8 cellular contexts compared by ENCODE assay signal in the genomic region with DNA sequence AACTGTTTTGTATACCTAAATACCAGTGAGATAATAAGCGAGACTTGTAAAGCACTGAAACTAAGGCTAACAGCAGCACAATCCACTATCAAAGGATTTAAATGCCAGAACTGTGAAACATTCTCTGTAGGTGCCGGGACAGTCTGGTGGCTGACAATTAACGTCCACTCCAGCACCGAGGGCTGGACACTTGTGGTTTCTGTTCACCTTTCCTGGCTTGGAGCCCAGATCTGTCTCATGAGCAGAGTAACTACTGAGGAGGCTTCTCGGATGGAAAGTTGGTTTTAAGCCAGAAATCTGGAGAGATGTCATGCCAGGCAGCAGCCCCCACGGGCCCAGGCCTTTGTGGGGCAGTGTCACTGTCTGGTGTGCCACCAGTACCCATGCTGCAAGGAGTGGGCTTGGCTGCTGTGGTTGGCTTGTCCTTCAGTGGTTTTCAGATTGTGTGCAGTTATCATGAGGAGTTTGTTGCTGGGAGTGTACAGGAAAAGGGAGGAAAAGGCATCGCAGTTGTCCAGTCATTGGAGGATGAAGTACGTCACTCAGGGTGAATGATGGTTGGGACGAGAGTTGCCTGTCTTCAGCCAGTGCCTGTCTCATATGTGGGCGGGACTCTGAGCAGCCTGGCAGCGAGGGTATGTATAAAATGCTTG. TPM values are rescaled to one million over a fixed set of nuclear protein-coding genes. Genes with fewer than 3 reads are reported as not detected.
DNase-seq lines count a peak whose midpoint lies in the region; ATAC-seq and TF ChIP-seq lines count a peak whose summit lies in the region.
"Had no signal": no experiment of that assay in that cellular context is flagged by ENCODE, and none has a peak within 500 bp of the region (broad histone marks: within the 10 kb centered on the region; RNA-seq: fewer than 3 reads in every experiment).

No MANE protein-coding gene starts in this region.

- H3K4me1 Mint-ChIP-seq in glutamatergic neuron (ENCODE audit: low read depth, unreplicated experiment) = peaks cover 16% of the 10 kb centered on the region
- peaks cover 4 to 11% of the 10 kb centered on the region in 2 donors for H3K4me1 Mint-ChIP-seq in stimulated activated naive B cell treated with anti-CD40 and anti-IgM and Interleukin-4, amounts not matched to agents 10 μg/mL and 1 μg/mL and 100 μg/mL, for 72 hours
- H3K4me1 Mint-ChIP-seq in effector memory CD8-positive, alpha-beta T cell (ENCODE audit: low read depth in 2 of 2) = peaks cover 0 to 3% of the 10 kb centered on the region in 2 donors
- H3K4me1 Mint-ChIP-seq: activated CD8-positive, alpha-beta memory T cell treated with anti-CD3 and anti-CD28 coated beads, Interleukin-2, amount 10 ng/mL, durations not matched to agents 7 days and 5 days had no signal

- DNase-seq in HT-29 (ENCODE audit: low spot score) = peak; percentile 89
- DNase-seq in SHP77 (lab: John Stamatoyannopoulos, UW) = peak; percentile 48 to 57
- no peak for DNase-seq in glutamatergic neuron
- DNase-seq in stimulated activated naive B cell treated with anti-CD40 and anti-IgM and Interleukin-4, amounts not matched to agents 10 μg/mL and 1 μg/mL and 100 μg/mL, for 72 hours = no peak
- no peak for DNase-seq in erythroblast (lab: John Stamatoyannopoulos, UW)
- DNase-seq in NCI-H774 (lab: John Stamatoyannopoulos, UW) = no peak
- DNase-seq in effector memory CD8-positive, alpha-beta T cell = no peak
- DNase-seq: activated CD8-positive, alpha-beta memory T cell treated with anti-CD3 and anti-CD28 coated beads, Interleukin-2, amount 10 ng/mL, durations not matched to agents 7 days and 5 days had no signal

- H3K36me3 Mint-ChIP-seq in glutamatergic neuron (ENCODE audit: unreplicated experiment) = peaks cover 30% of the 10 kb centered on the region
- peaks cover 52 to 68% of the 10 kb centered on the region in 2 donors for H3K36me3 Mint-ChIP-seq in stimulated activated naive B cell treated with anti-CD40 and anti-IgM and Interleukin-4, amounts not matched to agents 10 μg/mL and 1 μg/mL and 100 μg/mL, for 72 hours
- peaks cover 38% of the 10 kb centered on the region for H3K36me3 Mint-ChIP-seq in effector memory CD8-positive, alpha-beta T cell (ENCODE audit: insufficient read depth)

- H3K27me3 Mint-ChIP-seq in glutamatergic neuron (ENCODE audit: unreplicated experiment) = peaks cover 4% of the 10 kb centered on the region
- no peaks in the 10 kb centered on the region for H3K27me3 Mint-ChIP-seq in stimulated activated naive B cell treated with anti-CD40 and anti-IgM and Interleukin-4, amounts not matched to agents 10 μg/mL and 1 μg/mL and 100 μg/mL, for 72 hours
- H3K27me3 Mint-ChIP-seq in effector memory CD8-positive, alpha-beta T cell = no peaks in the 10 kb centered on the region
- H3K27me3 Mint-ChIP-seq: activated CD8-positive, alpha-beta memory T cell treated with anti-CD3 and anti-CD28 coated beads, Interleukin-2, amount 10 ng/mL, durations not matched to agents 7 days and 5 days had no signal

- peak overlapping the region; percentile 53 for H3K27ac Mint-ChIP-seq in glutamatergic neuron (ENCODE audit: unreplicated experiment)
- peak overlapping the region; percentile 69 for H3K27ac Mint-ChIP-seq in stimulated activated naive B cell treated with anti-CD40 and anti-IgM and Interleukin-4, amounts not matched to agents 10 μg/mL and 1 μg/mL and 100 μg/mL, for 72 hours
- H3K27ac Mint-ChIP-seq in effector memory CD8-positive, alpha-beta T cell = no peak overlapping the region
- H3K27ac Mint-ChIP-seq: activated CD8-positive, alpha-beta memory T cell treated with anti-CD3 and anti-CD28 coated beads, Interleukin-2, amount 10 ng/mL, durations not matched to agents 7 days and 5 days had no signal

- no peak for ATAC-seq in stimulated activated naive B cell treated with anti-CD40 and anti-IgM and Interleukin-4, amounts not matched to agents 10 μg/mL and 1 μg/mL and 100 μg/mL, for 72 hours (replicated peaks)
- ATAC-seq in effector memory CD8-positive, alpha-beta T cell (replicated peaks) = no peak
- ATAC-seq: activated CD8-positive, alpha-beta memory T cell treated with anti-CD3 and anti-CD28 coated beads, Interleukin-2, amount 10 ng/mL, durations not matched to agents 7 days and 5 days had no signal

- H3K9me3 Mint-ChIP-seq in glutamatergic neuron (ENCODE audit: unreplicated experiment) = peaks cover 12% of the 10 kb centered on the region
- H3K9me3 Mint-ChIP-seq in stimulated activated naive B cell treated with anti-CD40 and anti-IgM and Interleukin-4, amounts not matched to agents 10 μg/mL and 1 μg/mL and 100 μg/mL, for 72 hours = no peaks in the 10 kb centered on the region
- H3K9me3 Mint-ChIP-seq in effector memory CD8-positive, alpha-beta T cell = no peaks in the 10 kb centered on the region

- H3K4me3 Mint-ChIP-seq in glutamatergic neuron (ENCODE audit: unreplicated experiment) = no peak overlapping the region
- no peak overlapping the region for H3K4me3 Mint-ChIP-seq in stimulated activated naive B cell treated with anti-CD40 and anti-IgM and Interleukin-4, amounts not matched to agents 10 μg/mL and 1 μg/mL and 100 μg/mL, for 72 hours
- H3K4me3 Mint-ChIP-seq in effector memory CD8-positive, alpha-beta T cell = no peak overlapping the region
- H3K4me3 Mint-ChIP-seq: activated CD8-positive, alpha-beta memory T cell treated with anti-CD3 and anti-CD28 coated beads, Interleukin-2, amount 10 ng/mL, durations not matched to agents 7 days and 5 days had no signal

- TF ChIP-seq POLR2A in erythroblast (IDR thresholded peaks at IDR 0.05; ENCODE audit: low read length) = no peak

- TF ChIP-seq CTCF in glutamatergic neuron (IDR thresholded peaks at IDR 0.05; ENCODE audit: partially characterized antibody, unreplicated experiment) = no peak

RNA-seq across cellular contexts. Expression of a gene that starts 35.5 kb away (rescaled TPM):
- 34.6 and 35.1 TPM in 2 replicates for total RNA-seq in HT-29 (2014; rRNA removed; shearing (Covaris generic))
- total RNA-seq in glutamatergic neuron (ENCODE audit: unreplicated experiment) = 34.3 TPM

RNA-seq across cellular contexts. Expression of a gene that starts 35.7 kb away (rescaled TPM):
- total RNA-seq in HT-29 (2014; rRNA removed; shearing (Covaris generic)) = 46.2 and 54.7 TPM in 2 replicates
- 133 TPM for total RNA-seq in glutamatergic neuron (ENCODE audit: unreplicated experiment)

RNA-seq across cellular contexts. Expression of a gene that starts 54.2 kb away (rescaled TPM):
- 56.5 and 58.1 TPM in 2 replicates for total RNA-seq in HT-29 (2014; rRNA removed; shearing (Covaris generic))
- 4.7 TPM for total RNA-seq in glutamatergic neuron (ENCODE audit: unreplicated experiment)

Comparison
In these comparisons a context has a peak if more than half of its experiments do, and no peak if none do; other contexts are left out.
1. DNase-seq: peak in HT-29 (single experiment) and SHP77 (2 of 2); none in glutamatergic neuron (single experiment), stimulated activated naive B cell treated with anti-CD40 and anti-IgM and Interleukin-4, amounts not matched to agents 10 μg/mL and 1 μg/mL and 100 μg/mL, for 72 hours (single experiment), erythroblast (0 of 2), NCI-H774 (single experiment) and effector memory CD8-positive, alpha-beta T cell (0 of 3).
2. H3K27ac Mint-ChIP-seq: peak in glutamatergic neuron (single experiment) and stimulated activated naive B cell treated with anti-CD40 and anti-IgM and Interleukin-4, amounts not matched to agents 10 μg/mL and 1 μg/mL and 100 μg/mL, for 72 hours (single experiment); none in effector memory CD8-positive, alpha-beta T cell (0 of 2).
3. RNA of a gene that starts 54.2 kb away (total RNA-seq): 56.5 to 58.1 TPM in HT-29; 4.7 TPM in glutamatergic neuron (single experiment); every median in the first group is over 10 times any median in the second.